ENCODE assay signal across 1 cellular context in the genomic region with DNA sequence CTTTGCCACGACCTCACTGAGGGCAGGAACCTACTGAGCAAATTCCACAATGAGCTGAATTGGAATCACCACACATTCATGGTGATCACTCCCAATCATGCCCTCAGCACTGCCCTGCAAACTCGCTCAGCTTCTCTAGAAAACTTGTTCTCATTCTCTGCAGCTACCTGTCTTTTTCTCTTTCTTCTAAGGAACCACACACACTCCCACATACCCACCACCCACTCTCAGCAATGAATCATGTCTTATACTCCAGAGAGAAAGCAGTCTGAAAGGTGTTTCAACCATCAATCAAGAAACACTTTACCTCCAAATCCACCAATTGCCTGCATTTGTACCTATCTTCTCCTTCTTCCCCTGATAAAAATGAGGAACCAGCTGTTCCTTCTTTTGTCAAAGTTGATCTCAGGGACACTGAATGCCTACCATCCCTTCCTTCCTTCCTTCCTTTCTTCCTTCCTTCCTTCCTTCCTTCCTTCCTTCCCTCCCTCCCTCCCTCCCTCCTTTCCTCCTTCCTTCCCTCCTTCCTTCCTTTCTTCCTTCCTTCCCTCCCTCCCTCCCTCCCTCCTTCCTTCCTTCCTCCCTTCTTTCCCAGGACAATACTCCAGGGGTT.
TF ChIP-seq lines count a peak whose summit lies in the region.

No MANE protein-coding gene starts in this region.

TF ChIP-seq in GM23338, 12 proteins besides CTCF, POLR2A, EP300 and RAD21 (continued from another document):
- TF ChIP-seq, protein P1, sequence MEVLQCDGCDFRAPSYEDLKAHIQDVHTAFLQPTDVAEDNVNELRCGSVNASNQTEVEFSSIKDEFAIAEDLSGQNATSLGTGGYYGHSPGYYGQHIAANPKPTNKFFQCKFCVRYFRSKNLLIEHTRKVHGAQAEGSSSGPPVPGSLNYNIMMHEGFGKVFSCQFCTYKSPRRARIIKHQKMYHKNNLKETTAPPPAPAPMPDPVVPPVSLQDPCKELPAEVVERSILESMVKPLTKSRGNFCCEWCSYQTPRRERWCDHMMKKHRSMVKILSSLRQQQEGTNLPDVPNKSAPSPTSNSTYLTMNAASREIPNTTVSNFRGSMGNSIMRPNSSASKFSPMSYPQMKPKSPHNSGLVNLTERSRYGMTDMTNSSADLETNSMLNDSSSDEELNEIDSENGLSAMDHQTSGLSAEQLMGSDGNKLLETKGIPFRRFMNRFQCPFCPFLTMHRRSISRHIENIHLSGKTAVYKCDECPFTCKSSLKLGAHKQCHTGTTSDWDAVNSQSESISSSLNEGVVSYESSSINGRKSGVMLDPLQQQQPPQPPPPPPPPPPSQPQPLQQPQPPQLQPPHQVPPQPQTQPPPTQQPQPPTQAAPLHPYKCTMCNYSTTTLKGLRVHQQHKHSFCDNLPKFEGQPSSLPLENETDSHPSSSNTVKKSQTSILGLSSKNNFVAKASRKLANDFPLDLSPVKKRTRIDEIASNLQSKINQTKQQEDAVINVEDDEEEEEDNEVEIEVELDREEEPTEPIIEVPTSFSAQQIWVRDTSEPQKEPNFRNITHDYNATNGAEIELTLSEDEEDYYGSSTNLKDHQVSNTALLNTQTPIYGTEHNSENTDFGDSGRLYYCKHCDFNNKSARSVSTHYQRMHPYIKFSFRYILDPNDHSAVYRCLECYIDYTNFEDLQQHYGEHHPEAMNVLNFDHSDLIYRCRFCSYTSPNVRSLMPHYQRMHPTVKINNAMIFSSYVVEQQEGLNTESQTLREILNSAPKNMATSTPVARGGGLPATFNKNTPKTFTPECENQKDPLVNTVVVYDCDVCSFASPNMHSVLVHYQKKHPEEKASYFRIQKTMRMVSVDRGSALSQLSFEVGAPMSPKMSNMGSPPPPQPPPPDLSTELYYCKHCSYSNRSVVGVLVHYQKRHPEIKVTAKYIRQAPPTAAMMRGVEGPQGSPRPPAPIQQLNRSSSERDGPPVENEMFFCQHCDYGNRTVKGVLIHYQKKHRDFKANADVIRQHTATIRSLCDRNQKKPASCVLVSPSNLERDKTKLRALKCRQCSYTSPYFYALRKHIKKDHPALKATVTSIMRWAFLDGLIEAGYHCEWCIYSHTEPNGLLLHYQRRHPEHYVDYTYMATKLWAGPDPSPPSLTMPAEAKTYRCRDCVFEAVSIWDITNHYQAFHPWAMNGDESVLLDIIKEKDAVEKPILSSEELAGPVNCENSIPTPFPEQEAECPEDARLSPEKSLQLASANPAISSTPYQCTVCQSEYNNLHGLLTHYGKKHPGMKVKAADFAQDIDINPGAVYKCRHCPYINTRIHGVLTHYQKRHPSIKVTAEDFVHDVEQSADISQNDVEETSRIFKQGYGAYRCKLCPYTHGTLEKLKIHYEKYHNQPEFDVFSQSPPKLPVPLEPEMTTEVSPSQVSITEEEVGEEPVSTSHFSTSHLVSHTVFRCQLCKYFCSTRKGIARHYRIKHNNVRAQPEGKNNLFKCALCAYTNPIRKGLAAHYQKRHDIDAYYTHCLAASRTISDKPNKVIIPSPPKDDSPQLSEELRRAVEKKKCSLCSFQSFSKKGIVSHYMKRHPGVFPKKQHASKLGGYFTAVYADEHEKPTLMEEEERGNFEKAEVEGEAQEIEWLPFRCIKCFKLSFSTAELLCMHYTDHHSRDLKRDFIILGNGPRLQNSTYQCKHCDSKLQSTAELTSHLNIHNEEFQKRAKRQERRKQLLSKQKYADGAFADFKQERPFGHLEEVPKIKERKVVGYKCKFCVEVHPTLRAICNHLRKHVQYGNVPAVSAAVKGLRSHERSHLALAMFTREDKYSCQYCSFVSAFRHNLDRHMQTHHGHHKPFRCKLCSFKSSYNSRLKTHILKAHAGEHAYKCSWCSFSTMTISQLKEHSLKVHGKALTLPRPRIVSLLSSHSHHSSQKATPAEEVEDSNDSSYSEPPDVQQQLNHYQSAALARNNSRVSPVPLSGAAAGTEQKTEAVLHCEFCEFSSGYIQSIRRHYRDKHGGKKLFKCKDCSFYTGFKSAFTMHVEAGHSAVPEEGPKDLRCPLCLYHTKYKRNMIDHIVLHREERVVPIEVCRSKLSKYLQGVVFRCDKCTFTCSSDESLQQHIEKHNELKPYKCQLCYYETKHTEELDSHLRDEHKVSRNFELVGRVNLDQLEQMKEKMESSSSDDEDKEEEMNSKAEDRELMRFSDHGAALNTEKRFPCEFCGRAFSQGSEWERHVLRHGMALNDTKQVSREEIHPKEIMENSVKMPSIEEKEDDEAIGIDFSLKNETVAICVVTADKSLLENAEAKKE (CRISPR knock-in tag; IDR thresholded peaks at IDR 0.05) = no peak
- no peak for TF ChIP-seq EZH2phosphoT487 (IDR thresholded peaks at IDR 0.05; ENCODE audit: unreplicated experiment)
